ENCODE assay signal across 1 cellular context in genomic region chr15:33535135-33535534, GRCh38.
TF ChIP-seq lines count a peak whose summit lies in the region.

No MANE protein-coding gene starts in this region.

TF ChIP-seq in K562, 482 proteins besides CTCF, POLR2A, EP300 and RAD21:
- peak; percentile 17; the same call in 1 of the 2 replicates for TF ChIP-seq SPI1 (IDR thresholded peaks at IDR 0.05; ENCODE audit: borderline replicate concordance, low read depth, low read length)
- TF ChIP-seq ZC3H11A (IDR thresholded peaks at IDR 0.05; ENCODE audit: low read depth, low read length): no peak
- TF ChIP-seq ZSCAN32 (CRISPR knock-in tag; IDR thresholded peaks at IDR 0.05): no peak
